16 cellular contexts compared by ENCODE assay signal in genomic region chr9:120464176-120464575, GRCh38.
"Had no signal": no experiment of that assay in that cellular context is flagged by ENCODE, and none has a peak within 500 bp of the region (broad histone marks: within the 10 kb centered on the region; RNA-seq: fewer than 3 reads in every experiment).

No MANE protein-coding gene starts in this region.

- H3K27ac ChIP-seq: brain microvascular endothelial cell, parathyroid adenoma, transverse colon had no signal

- H3K9me3 ChIP-seq: esophagus squamous epithelium, transverse colon had no signal

- H3K27me3 ChIP-seq: brain microvascular endothelial cell, esophagus squamous epithelium, transverse colon had no signal

- H3K4me3 ChIP-seq: esophagus squamous epithelium, transverse colon had no signal

- H3K4me1 ChIP-seq: esophagus squamous epithelium, parathyroid adenoma had no signal

- H3K36me3 ChIP-seq: brain microvascular endothelial cell had no signal

- ATAC-seq: stimulated activated naive B cell treated with anti-CD40 and anti-IgM and Interleukin-4, amounts not matched to agents 10 μg/mL and 1 μg/mL and 100 μg/mL, for 72 hours had no signal

- DNase-seq: activated CD4-positive, CD25-positive, alpha-beta regulatory T cell treated with anti-CD3 and anti-CD28 coated beads, Interleukin-2, amount 50 U/mL, for 72 hours; activated naive CD4-positive, alpha-beta T cell; activated naive CD8-positive, alpha-beta T cell treated with anti-CD3 and anti-CD28 coated beads, Interleukin-2, amount 10 ng/mL, durations not matched to agents 7 days and 5 days; activated T-cell treated with anti-CD3 and anti-CD28 coated beads for 4 hours; brain microvascular endothelial cell; cortex of kidney; effector CD8-positive, alpha-beta T cell; esophagus squamous epithelium; foreskin melanocyte; head of caudate nucleus; naive B cell; stimulated activated CD4-positive, alpha-beta T cell treated with anti-CD3 and anti-CD28 coated beads, Interleukin-4, amount 100 ng/mL, for 1 hour; stimulated activated naive B cell treated with anti-CD40 and anti-IgM and Interleukin-4, amounts not matched to agents 10 μg/mL and 1 μg/mL and 100 μg/mL, for 72 hours; substantia nigra; transverse colon had no signal
